Comparison of ENCODE assay signal across 11 cellular contexts in the genomic region with DNA sequence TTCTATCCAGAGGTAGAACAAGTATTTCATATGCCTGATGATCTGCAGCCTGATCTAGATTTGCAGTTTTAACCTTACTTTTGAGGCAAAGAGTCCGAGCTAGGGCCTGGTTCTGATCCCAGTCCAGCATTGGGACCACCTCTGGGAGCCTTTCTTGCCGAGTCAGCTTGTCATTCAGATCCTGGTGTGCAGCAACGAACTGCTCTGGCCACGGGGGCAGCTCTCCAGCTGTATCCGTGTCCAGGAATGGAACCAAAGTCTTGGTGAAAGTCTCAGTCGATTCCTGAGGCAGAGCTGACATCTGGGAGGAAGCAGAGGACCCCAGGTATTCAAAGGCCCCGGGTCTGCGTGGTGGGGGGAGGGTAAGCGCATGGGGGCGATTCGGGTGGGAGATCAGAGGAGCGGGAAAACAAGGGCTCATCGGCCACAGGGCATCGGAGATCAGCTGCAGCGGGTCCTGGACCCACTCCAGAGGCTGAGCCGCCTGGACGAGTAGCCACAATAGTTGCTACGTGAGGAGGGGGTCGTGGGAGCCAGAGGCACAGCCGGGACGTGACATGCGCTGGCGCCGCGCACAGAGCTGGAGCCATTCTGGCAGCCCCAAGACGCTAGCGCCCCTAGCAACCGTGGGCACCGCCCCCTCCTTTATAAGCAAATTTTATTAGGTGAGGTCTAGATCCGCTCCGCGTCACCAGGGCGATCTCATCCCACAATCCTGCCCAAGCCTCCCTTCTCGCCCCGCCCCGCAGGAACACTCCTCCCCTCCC. TPM values are rescaled to one million over a fixed set of nuclear protein-coding genes. Genes with fewer than 3 reads are reported as not detected.
DNase-seq lines count a peak whose midpoint lies in the region; ATAC-seq and TF ChIP-seq lines count a peak whose summit lies in the region.
"Had no signal": no experiment of that assay in that cellular context is flagged by ENCODE, and none has a peak within 500 bp of the region (broad histone marks: within the 10 kb centered on the region; RNA-seq: fewer than 3 reads in every experiment).

No MANE protein-coding gene starts in this region.

- H3K27ac ChIP-seq in ascending aorta (no peak overlapping the region), thoracic aorta (no peak overlapping the region)

- H3K9me3 ChIP-seq in ascending aorta (no peaks in the 10 kb centered on the region), thoracic aorta (no peaks in the 10 kb centered on the region)

- H3K36me3 ChIP-seq in ascending aorta = no peaks in the 10 kb centered on the region
- H3K36me3 ChIP-seq in thoracic aorta = no peaks in the 10 kb centered on the region

- intact Hi-C loops in ascending aorta (cut with DNase I) = no loop called here

- no peak overlapping the region for H3K4me3 Mint-ChIP-seq in osteocyte (ENCODE audit: unreplicated experiment)
- H3K4me3 Mint-ChIP-seq: natural killer cell treated with Interleukin-12 subunit alpha and Interleukin-12 subunit beta and Interleukin-15 and Interleukin-18, amount 100 ng/mL, for 72 hours had no signal

- no peaks in the 10 kb centered on the region for H3K4me1 Mint-ChIP-seq in osteocyte (ENCODE audit: unreplicated experiment)

- POLR2A ChIA-PET in HEK293T (lab: Yijun Ruan, JAX) = interaction anchor here (1.6 kb wide), 1 partner anchor 198 kb away, joined by 3 read pairs; no protein-coding TSS in a partner anchor

- no peak overlapping the region for H3K27ac Mint-ChIP-seq in osteocyte (ENCODE audit: unreplicated experiment)
- H3K27ac Mint-ChIP-seq: natural killer cell treated with Interleukin-12 subunit alpha and Interleukin-12 subunit beta and Interleukin-15 and Interleukin-18, amount 100 ng/mL, for 72 hours had no signal

- H3K4me3 ChIP-seq in ascending aorta (peak overlapping the region; percentile 31 to 33), thoracic aorta (peak overlapping the region; percentile 44)

- H3K36me3 Mint-ChIP-seq in osteocyte (ENCODE audit: unreplicated experiment) = no peaks in the 10 kb centered on the region
- H3K36me3 Mint-ChIP-seq: natural killer cell treated with Interleukin-12 subunit alpha and Interleukin-12 subunit beta and Interleukin-15 and Interleukin-18, amount 100 ng/mL, for 72 hours had no signal

- H3K4me1 ChIP-seq in ascending aorta = peaks cover 0 to 7% of the 10 kb centered on the region in 2 donors
- peaks cover 6 to 8% of the 10 kb centered on the region in 2 donors for H3K4me1 ChIP-seq in thoracic aorta (ENCODE audit: control insufficient read depth in 1 of 2, low read depth in 2 of 2)

- no peak for ATAC-seq in thoracic aorta (ENCODE audit: insufficient number of reproducible peaks, low FRiP score, low read depth)
- no peak for ATAC-seq in HG02885 (IDR thresholded peaks at IDR 0.05; ENCODE audit: poor library complexity, unreplicated experiment)
- ATAC-seq: natural killer cell treated with Interleukin-12 subunit alpha and Interleukin-12 subunit beta and Interleukin-15 and Interleukin-18, amount 100 ng/mL, for 72 hours had no signal

- peaks cover 34% of the 10 kb centered on the region for H3K27me3 Mint-ChIP-seq in osteocyte (ENCODE audit: unreplicated experiment)

- H3K27me3 ChIP-seq in ascending aorta (no peaks in the 10 kb centered on the region), thoracic aorta (replicated peaks; ENCODE audit: insufficient read depth) (no peaks in the 10 kb centered on the region)

- TF ChIP-seq CTCF in ascending aorta (IDR thresholded peaks at IDR 0.05) (no peak), thoracic aorta (IDR thresholded peaks at IDR 0.05) (no peak), osteocyte (IDR thresholded peaks at IDR 0.05) (no peak)

- CTCF ChIA-PET in HEK293T (lab: Yijun Ruan, JAX) = interaction anchor here (0.8 to 1.3 kb wide), 2 partner anchors 13 to 22 kb away, joined by 5 read pairs; no protein-coding TSS in a partner anchor

- peak in 2 of 3 experiments; percentile 53 to 79 for DNase-seq in NCI-H1417 (lab: John Stamatoyannopoulos, UW)
- DNase-seq in NCI-H1417 treated with DMSO at 0.1 percent for 48 hours (lab: John Stamatoyannopoulos, UW) = no peak
- DNase-seq in ascending aorta (ENCODE audit: low spot score in 2 of 2) = no peak
- peak; percentile 65 for DNase-seq in iPS-NIHi11 (ENCODE audit: low spot score)
- no peak for DNase-seq in thoracic aorta (ENCODE audit: low spot score)
- no peak for DNase-seq in HEK293T (ENCODE audit: extremely low spot score)
- DNase-seq in osteocyte (ENCODE audit: extremely low spot score, unreplicated experiment) = no peak
- DNase-seq: 8988T, erythroblast had no signal

- H3K9me3 Mint-ChIP-seq in osteocyte (ENCODE audit: unreplicated experiment) = no peaks in the 10 kb centered on the region
- H3K9me3 Mint-ChIP-seq: natural killer cell treated with Interleukin-12 subunit alpha and Interleukin-12 subunit beta and Interleukin-15 and Interleukin-18, amount 100 ng/mL, for 72 hours had no signal

TF ChIP-seq in HEK293T, 16 proteins besides CTCF, POLR2A, EP300 and RAD21:
- TF ChIP-seq ARNT (IDR thresholded peaks at IDR 0.05) (no peak), ZNF384 (IDR thresholded peaks at IDR 0.05) (no peak), FOXM1 (IDR thresholded peaks at IDR 0.05; ENCODE audit: borderline replicate concordance) (no peak), ELF4 (IDR thresholded peaks at IDR 0.05) (no peak), NFRKB (IDR thresholded peaks at IDR 0.05) (no peak)

RNA-seq across cellular contexts. Expression of gene BSDC1, which starts 32.4 kb away (rescaled TPM):
- total RNA-seq in ascending aorta (56.1 TPM), thoracic aorta (10 to 100 TPM; 70.8 to 84.9 TPM), osteocyte (71.2 and 77.4 TPM in 2 replicates)

RNA-seq across cellular contexts. Expression of gene ZBTB8B, which starts 38.2 kb away (rescaled TPM):
- total RNA-seq in ascending aorta = under 0.01 TPM
- total RNA-seq in thoracic aorta = not detected
- total RNA-seq in osteocyte = 0.08 and 0.10 TPM in 2 replicates
- total RNA-seq: natural killer cell treated with Interleukin-12 subunit alpha and Interleukin-12 subunit beta and Interleukin-15 and Interleukin-18, amount 100 ng/mL, for 72 hours had no signal

Comparison
In these comparisons a context has a peak if more than half of its experiments do, and no peak if none do; other contexts are left out.
1. DNase-seq: peak in NCI-H1417 (2 of 3) and iPS-NIHi11 (single experiment); none in NCI-H1417 treated with DMSO at 0.1 percent for 48 hours (single experiment), ascending aorta (0 of 2), thoracic aorta (single experiment), HEK293T (single experiment) and osteocyte (single experiment).